In the genomic region with DNA sequence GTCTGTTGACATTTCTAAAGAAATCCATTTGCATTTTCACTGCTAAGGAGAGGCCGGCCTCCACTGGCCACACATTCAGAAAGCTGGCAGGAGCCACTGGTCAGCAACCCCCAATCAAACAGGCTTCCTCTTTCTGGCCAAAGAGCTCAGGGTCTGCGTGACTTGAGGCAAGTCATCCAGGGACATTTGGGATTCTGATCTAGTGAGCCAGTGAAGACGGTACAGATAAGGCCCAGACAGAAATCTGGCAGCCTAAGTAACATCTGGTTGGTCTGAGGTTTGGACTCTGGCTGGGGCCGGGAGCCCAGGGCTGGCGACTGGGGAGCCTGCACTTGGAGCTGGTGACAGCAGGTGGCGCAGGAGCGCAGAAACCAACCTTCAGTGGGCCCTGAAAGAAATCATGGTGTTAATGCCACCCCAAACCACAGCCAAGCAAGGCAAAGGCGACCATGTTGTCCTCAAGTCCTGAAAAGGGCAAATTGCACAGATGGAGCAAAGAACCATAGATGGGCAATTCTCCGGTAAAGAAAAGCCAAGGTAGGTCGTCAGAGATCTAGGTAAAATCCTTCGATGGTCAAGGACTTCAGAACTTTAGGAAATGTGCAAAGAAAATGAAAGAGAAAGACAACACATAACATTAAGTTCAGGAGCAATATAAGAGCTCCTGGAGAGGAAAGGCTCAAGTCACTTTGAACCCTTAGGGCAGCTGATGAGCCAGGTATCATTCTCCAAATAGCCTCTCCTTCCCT, we compare ENCODE assay signal across 8 cellular contexts.
DNase-seq lines count a peak whose midpoint lies in the region; ATAC-seq and TF ChIP-seq lines count a peak whose summit lies in the region.

No MANE protein-coding gene starts in this region.

- H3K4me1 ChIP-seq in GM23338 (ENCODE audit: insufficient read depth) (peaks cover 12% of the 10 kb centered on the region; the same call in 1 of the 2 replicates), vagina (peaks cover 12% of the 10 kb centered on the region)

- no peaks in the 10 kb centered on the region for H3K9me3 ChIP-seq in vagina

- peaks cover 3% of the 10 kb centered on the region for H3K27me3 Mint-ChIP-seq in GM23338 (ENCODE audit: insufficient read depth, low read depth, poor library complexity)
- no peaks in the 10 kb centered on the region for H3K27me3 Mint-ChIP-seq in activated CD4-positive, alpha-beta T cell treated with anti-CD3 and anti-CD28 coated beads, Interleukin-2, amount 10 ng/mL, durations not matched to agents 24 days and 14 days
- H3K27me3 Mint-ChIP-seq in natural killer cell treated with Interleukin-12 subunit alpha and Interleukin-12 subunit beta and Interleukin-15 and Interleukin-18, amount 100 ng/mL, for 72 hours: peaks cover 10% of the 10 kb centered on the region in 2 donors

- H3K4me3 ChIP-seq in GM23338 (no peak overlapping the region), vagina (no peak overlapping the region)

- H3K9me2 ChIP-seq in GM23338 (ENCODE audit: insufficient read depth): peaks cover 7% of the 10 kb centered on the region; the same call in 1 of the 2 replicates

- H3K36me3 Mint-ChIP-seq in GM23338 (ENCODE audit: low read depth): no peaks in the 10 kb centered on the region
- H3K36me3 Mint-ChIP-seq in activated CD4-positive, alpha-beta T cell treated with anti-CD3 and anti-CD28 coated beads, Interleukin-2, amount 10 ng/mL, durations not matched to agents 24 days and 14 days (ENCODE audit: low read depth): no peaks in the 10 kb centered on the region
- H3K36me3 Mint-ChIP-seq in natural killer cell treated with Interleukin-12 subunit alpha and Interleukin-12 subunit beta and Interleukin-15 and Interleukin-18, amount 100 ng/mL, for 72 hours: no peaks in the 10 kb centered on the region

- peak; percentile 97 for ATAC-seq in GM23338
- ATAC-seq in natural killer cell treated with Interleukin-12 subunit alpha and Interleukin-12 subunit beta and Interleukin-15 and Interleukin-18, amount 100 ng/mL, for 72 hours: peak; percentile 56 to 57

- TF ChIP-seq CTCF in GM23338 (conservative IDR thresholded peaks at IDR 0.05; ENCODE audit: low read depth in 2 of 2) (peak; percentile 81 to 86), vagina (IDR thresholded peaks at IDR 0.05) (peak; percentile 24 to 87 (median 64))

- DNase-seq in NCI-H2081 (lab: John Stamatoyannopoulos, UW): peak; percentile 66 to 77
- DNase-seq in NCI-H2081 treated with DMSO at 0.1 percent for 48 hours (lab: John Stamatoyannopoulos, UW): no peak
- DNase-seq in GM23338 (ENCODE audit: low spot score): peak; percentile 85
- DNase-seq in M059J (ENCODE audit: low read depth): peak; percentile 97
- peak; percentile 73 for DNase-seq in activated CD4-positive, alpha-beta T cell treated with anti-CD3 and anti-CD28 coated beads, Interleukin-2, amount 10 ng/mL, durations not matched to agents 24 days and 14 days
- DNase-seq in fibroblast of peridontal ligament (ENCODE audit: extremely low read depth): peak; percentile 98
- DNase-seq in natural killer cell treated with Interleukin-12 subunit alpha and Interleukin-12 subunit beta and Interleukin-15 and Interleukin-18, amount 100 ng/mL, for 72 hours (ENCODE audit: low spot score): no peak
- no peak for DNase-seq in vagina (ENCODE audit: extremely low spot score in 2 of 2)

- no peak overlapping the region; the same call in 1 of the 2 replicates for H3K27ac Mint-ChIP-seq in GM23338
- no peak overlapping the region for H3K27ac Mint-ChIP-seq in activated CD4-positive, alpha-beta T cell treated with anti-CD3 and anti-CD28 coated beads, Interleukin-2, amount 10 ng/mL, durations not matched to agents 24 days and 14 days
- no peak overlapping the region for H3K27ac Mint-ChIP-seq in natural killer cell treated with Interleukin-12 subunit alpha and Interleukin-12 subunit beta and Interleukin-15 and Interleukin-18, amount 100 ng/mL, for 72 hours

- H3K9me3 Mint-ChIP-seq in GM23338: 0 out of 3 replicates have a peak, but pooled peaks cover 4% of the 10 kb centered on the region
- no peaks in the 10 kb centered on the region for H3K9me3 Mint-ChIP-seq in activated CD4-positive, alpha-beta T cell treated with anti-CD3 and anti-CD28 coated beads, Interleukin-2, amount 10 ng/mL, durations not matched to agents 24 days and 14 days
- H3K9me3 Mint-ChIP-seq in natural killer cell treated with Interleukin-12 subunit alpha and Interleukin-12 subunit beta and Interleukin-15 and Interleukin-18, amount 100 ng/mL, for 72 hours: no peaks in the 10 kb centered on the region

- H3K4me2 ChIP-seq in GM23338: peak overlapping the region; percentile 54

- H4K20me1 ChIP-seq in GM23338 (replicated peaks; ENCODE audit: insufficient read depth): no peaks in the 10 kb centered on the region

- no peaks in the 10 kb centered on the region for H3K79me2 ChIP-seq in GM23338 (replicated peaks; ENCODE audit: insufficient read depth)

- no peak overlapping the region for H3K4me3 Mint-ChIP-seq in GM23338
- no peak overlapping the region for H3K4me3 Mint-ChIP-seq in activated CD4-positive, alpha-beta T cell treated with anti-CD3 and anti-CD28 coated beads, Interleukin-2, amount 10 ng/mL, durations not matched to agents 24 days and 14 days
- H3K4me3 Mint-ChIP-seq in natural killer cell treated with Interleukin-12 subunit alpha and Interleukin-12 subunit beta and Interleukin-15 and Interleukin-18, amount 100 ng/mL, for 72 hours: no peak overlapping the region

- TF ChIP-seq POLR2A in vagina (IDR thresholded peaks at IDR 0.05): no peak

- peak overlapping the region; percentile 94 for H2AFZ ChIP-seq in GM23338

- H3K36me3 ChIP-seq in GM23338 (ENCODE audit: insufficient read depth) (no peaks in the 10 kb centered on the region), vagina (no peaks in the 10 kb centered on the region)

- H3K27ac ChIP-seq in GM23338 (ENCODE audit: low read depth) (no peak overlapping the region), vagina (peak overlapping the region; percentile 2)

- H3K4me1 Mint-ChIP-seq in GM23338: peaks cover 26% of the 10 kb centered on the region
- H3K4me1 Mint-ChIP-seq in activated CD4-positive, alpha-beta T cell treated with anti-CD3 and anti-CD28 coated beads, Interleukin-2, amount 10 ng/mL, durations not matched to agents 24 days and 14 days: no peaks in the 10 kb centered on the region
- no peaks in the 10 kb centered on the region for H3K4me1 Mint-ChIP-seq in natural killer cell treated with Interleukin-12 subunit alpha and Interleukin-12 subunit beta and Interleukin-15 and Interleukin-18, amount 100 ng/mL, for 72 hours (ENCODE audit: low read depth in 2 of 2)

- H3F3A ChIP-seq in GM23338 (replicated peaks; ENCODE audit: low read depth): no peaks in the 10 kb centered on the region

- H3K27me3 ChIP-seq in GM23338 (ENCODE audit: insufficient read depth) (no peaks in the 10 kb centered on the region), vagina (no peaks in the 10 kb centered on the region)

- intact Hi-C loops in activated CD4-positive, alpha-beta T cell treated with anti-CD3 and anti-CD28 coated beads, Interleukin-2, amount 10 ng/mL, durations not matched to agents 24 days and 14 days (cut with micrococcal nuclease): loop anchor here (1.0 kb wide), 1 partner anchor 290 kb away; no protein-coding TSS in a partner anchor
- intact Hi-C loops in vagina (cut with DNase I): loop anchor here (5.0 to 10.0 kb wide), 2 partner anchors 79 to 292 kb away; no protein-coding TSS in a partner anchor

Comparison
In these comparisons a context has a peak if more than half of its experiments do, and no peak if none do; other contexts are left out.
1. DNase-seq: peak in NCI-H2081 (2 of 2), GM23338 (single experiment), M059J (single experiment), activated CD4-positive, alpha-beta T cell treated with anti-CD3 and anti-CD28 coated beads, Interleukin-2, amount 10 ng/mL, durations not matched to agents 24 days and 14 days (single experiment) and fibroblast of peridontal ligament (single experiment); none in NCI-H2081 treated with DMSO at 0.1 percent for 48 hours (single experiment), natural killer cell treated with Interleukin-12 subunit alpha and Interleukin-12 subunit beta and Interleukin-15 and Interleukin-18, amount 100 ng/mL, for 72 hours (single experiment) and vagina (0 of 2).